16 cellular contexts compared by ENCODE assay signal in genomic region chr14:97975960-97976359, GRCh38.
A peak's percentile ranks its signal among the peaks of the same experiment; 100 is the strongest.
DNase-seq lines count a peak whose midpoint lies in the region; ATAC-seq, FAIRE-seq and TF ChIP-seq lines count a peak whose summit lies in the region.
"Had no signal": no experiment of that assay in that cellular context is flagged by ENCODE, and none has a peak within 500 bp of the region (broad histone marks: within the 10 kb centered on the region; RNA-seq: fewer than 3 reads in every experiment).

No MANE protein-coding gene starts in this region.

- peak overlapping the region; percentile 92 to 96 (median 94) for H3K4me3 Mint-ChIP-seq in CD4-positive, CD25-positive, alpha-beta regulatory T cell

- peaks cover 20 to 78% (median 51%) of the 10 kb centered on the region in 4 donors for H3K4me1 Mint-ChIP-seq in CD4-positive, CD25-positive, alpha-beta regulatory T cell

- TF ChIP-seq CTCF in HEK293 (tag by site-specific recombination; IDR thresholded peaks at IDR 0.05): no peak
- TF ChIP-seq CTCF in keratinocyte (optimal IDR thresholded peaks at IDR 0.05 in 1 of 3, IDR thresholded peaks at IDR 0.05 in 1 of 3, conservative IDR thresholded peaks at IDR 0.05 in 1 of 3; ENCODE audit: extremely low read depth in 1 of 3, insufficient read depth in 2 of 3, low read length in 3 of 3): no peak
- TF ChIP-seq CTCF in RWPE1 (conservative IDR thresholded peaks at IDR 0.05; ENCODE audit: low read depth): no peak

- peak overlapping the region; percentile 82 for H3K27ac ChIP-seq in CD4-positive, CD25-positive, alpha-beta regulatory T cell (ENCODE audit: insufficient read depth, low read length, poor library complexity, severe bottlenecking)
- H3K27ac ChIP-seq in HEK293 (ENCODE audit: extremely low read depth, low read depth, low read length) (no peak overlapping the region), keratinocyte (ENCODE audit: control insufficient read depth, insufficient read depth, low read length) (no peak overlapping the region), RWPE1 (no peak overlapping the region; the same call in 1 of the 2 replicates)
- H3K27ac ChIP-seq: C4-2B, SJSA1 had no signal

- CTCF ChIA-PET in HEK293 (lab: Yijun Ruan, JAX) (no interaction called here), RWPE1 (lab: Yijun Ruan, JAX) (interaction anchor here (0.6 kb wide), 1 partner anchor 1007 kb away, joined by 3 read pairs; no protein-coding TSS in a partner anchor)

- H3K36me3 ChIP-seq in CD4-positive, CD25-positive, alpha-beta regulatory T cell (ENCODE audit: control insufficient read depth, insufficient read depth, low read length): peaks cover 5% of the 10 kb centered on the region
- no peaks in the 10 kb centered on the region for H3K36me3 ChIP-seq in HEK293 (ENCODE audit: control insufficient read depth in 2 of 2, insufficient read depth in 1 of 2, low read length in 2 of 2)
- peaks cover 0 to 2% of the 10 kb centered on the region in 2 experiments for H3K36me3 ChIP-seq in keratinocyte (ENCODE audit: control insufficient read depth in 2 of 2, extremely low read depth in 1 of 2, insufficient read depth in 2 of 2, low read length in 2 of 2)
- H3K36me3 ChIP-seq: SJSA1 had no signal

- H3K9me1 ChIP-seq in keratinocyte (ENCODE audit: control insufficient read depth, extremely low read depth, insufficient read depth, low read length): no peaks in the 10 kb centered on the region

- H3K9me3 ChIP-seq in CD4-positive, CD25-positive, alpha-beta regulatory T cell (ENCODE audit: control insufficient read depth in 2 of 2, low read length in 2 of 2): no peaks in the 10 kb centered on the region
- H3K9me3 ChIP-seq in HEK293 (ENCODE audit: control insufficient read depth, insufficient read depth, low read depth, low read length) (no peaks in the 10 kb centered on the region), keratinocyte (ENCODE audit: control insufficient read depth, low read depth, low read length) (no peaks in the 10 kb centered on the region)
- H3K9me3 ChIP-seq: SJSA1 had no signal

- DNase-seq in CD4-positive, CD25-positive, alpha-beta regulatory T cell: peak in 1 of 3 donors; percentile 47
- peak; percentile 23 for DNase-seq in activated naive CD4-positive, alpha-beta T cell treated with anti-CD3 and anti-CD28 coated beads, Interleukin-2, amount 50 U/mL, for 16 hours
- DNase-seq in keratinocyte (ENCODE audit: low read depth, low spot score) (no peak), RWPE1 (ENCODE audit: low spot score) (no peak), putamen (ENCODE audit: low spot score) (no peak)
- DNase-seq: activated gamma-delta T cell treated with Interleukin-2 at 50 U/mL for 16 hours; left cardiac atrium; NCI-H2227 treated with DMSO at 0.1 percent for 48 hours; posterior cingulate gyrus; stimulated activated CD8-positive, alpha-beta memory T cell treated with anti-CD3 and anti-CD28 coated beads, Interleukin-4, amount 100 ng/mL, for 48 hours had no signal

- no peaks in the 10 kb centered on the region for H3K27me3 ChIP-seq in CD4-positive, CD25-positive, alpha-beta regulatory T cell (ENCODE audit: control insufficient read depth, insufficient read depth, low read length)
- no peaks in the 10 kb centered on the region for H3K27me3 ChIP-seq in keratinocyte (ENCODE audit: control insufficient read depth, extremely low read depth, insufficient read depth, low read length)
- H3K27me3 ChIP-seq: SJSA1 had no signal

- H3K9me3 Mint-ChIP-seq in CD4-positive, CD25-positive, alpha-beta regulatory T cell: no peaks in the 10 kb centered on the region

- H2AFZ ChIP-seq in keratinocyte (ENCODE audit: control insufficient read depth, low read length): no peak overlapping the region

- peaks cover 32% of the 10 kb centered on the region for H3K36me3 Mint-ChIP-seq in CD4-positive, CD25-positive, alpha-beta regulatory T cell
- H3K36me3 Mint-ChIP-seq: IgD-negative memory B cell had no signal

- H3K27me3 Mint-ChIP-seq in CD4-positive, CD25-positive, alpha-beta regulatory T cell: no peaks in the 10 kb centered on the region
- H3K27me3 Mint-ChIP-seq: IgD-negative memory B cell had no signal

- peak overlapping the region; percentile 91 to 98 (median 98) for H3K27ac Mint-ChIP-seq in CD4-positive, CD25-positive, alpha-beta regulatory T cell

- H4K20me1 ChIP-seq in keratinocyte (ENCODE audit: control insufficient read depth, extremely low read depth, insufficient read depth, low read length): no peaks in the 10 kb centered on the region

- no peak overlapping the region for H3K9ac ChIP-seq in keratinocyte (ENCODE audit: control insufficient read depth, extremely low read depth, insufficient read depth, low read length)

- ATAC-seq in CD4-positive, CD25-positive, alpha-beta regulatory T cell (ENCODE audit: low read depth in 2 of 2): no peak
- no peak for ATAC-seq in GM18519 (IDR thresholded peaks at IDR 0.05; ENCODE audit: low FRiP score, unreplicated experiment)
- no peak for ATAC-seq in activated CD4-positive, CD25-positive, alpha-beta regulatory T cell treated with anti-CD3 and anti-CD28 coated beads, Interleukin-2, amount 50 U/mL, for 24 hours
- ATAC-seq: left cardiac atrium had no signal

- H3K79me2 ChIP-seq in keratinocyte (ENCODE audit: control insufficient read depth, insufficient read depth, low read length): no peaks in the 10 kb centered on the region

- POLR2A ChIA-PET in HEK293 (lab: Yijun Ruan, JAX): interaction anchor here (0.5 kb wide), 1 partner anchor 43 kb away, joined by 3 read pairs; no protein-coding TSS in a partner anchor
- POLR2A ChIA-PET in RWPE1 (lab: Yijun Ruan, JAX; ENCODE audit: low non-redundant PET): no interaction called here

- dilution Hi-C loops in keratinocyte (cut with MboI; ENCODE audit: extremely low pct_ligation_motif_present, low sequenced_read_pairs): no loop called here

- H3K4me3 ChIP-seq in CD4-positive, CD25-positive, alpha-beta regulatory T cell (ENCODE audit: low read depth, low read length): peak overlapping the region; percentile 98
- H3K4me3 ChIP-seq in HEK293 (ENCODE audit: low read depth, low read length) (no peak overlapping the region), keratinocyte (ENCODE audit: control insufficient read depth in 2 of 3, extremely low read depth in 1 of 3, insufficient read depth in 2 of 3, low read depth in 1 of 3, low read length in 3 of 3) (peak overlapping the region in 2 of 3 experiments; percentile 40 to 77)
- H3K4me3 ChIP-seq: SJSA1 had no signal

- FAIRE-seq in keratinocyte (lab: Jason Lieb, UNC): no peak

- peak overlapping the region; percentile 97 for H3K4me2 ChIP-seq in keratinocyte (ENCODE audit: control insufficient read depth, extremely low read depth, insufficient read depth, low read depth, low read length)

- H3K4me1 ChIP-seq in CD4-positive, CD25-positive, alpha-beta regulatory T cell (ENCODE audit: control insufficient read depth, insufficient read depth, low read length, poor library complexity, severe bottlenecking): peaks cover 50% of the 10 kb centered on the region
- H3K4me1 ChIP-seq in HEK293 (ENCODE audit: control insufficient read depth, insufficient read depth, low read length) (no peaks in the 10 kb centered on the region), keratinocyte (ENCODE audit: control insufficient read depth, extremely low read depth, insufficient read depth, low read length) (peaks cover 31% of the 10 kb centered on the region)
- H3K4me1 ChIP-seq: SJSA1 had no signal

TF ChIP-seq in HEK293, 187 proteins besides CTCF, POLR2A, EP300 and RAD21:
- peak; percentile 69 for TF ChIP-seq ZFHX2 (tag by site-specific recombination; conservative IDR thresholded peaks at IDR 0.05)
- no peak for TF ChIP-seq PATZ1 (tag by site-specific recombination; IDR thresholded peaks at IDR 0.05)
- peak; percentile 67; the same call in 1 of the 2 replicates for TF ChIP-seq EGR2 (tag by site-specific recombination; IDR thresholded peaks at IDR 0.05; ENCODE audit: low read depth)
TF ChIP-seq in HEK293: peak in this region for 2.
